Comparison of ENCODE assay signal across 1 cellular context in genomic region chr10:110524864-110525242, GRCh38.
TF ChIP-seq lines count a peak whose summit lies in the region.

No MANE protein-coding gene starts in this region.

TF ChIP-seq in HCT116, 20 proteins besides CTCF, POLR2A, EP300 and RAD21 (continued from another document):
- TF ChIP-seq, protein P1, sequence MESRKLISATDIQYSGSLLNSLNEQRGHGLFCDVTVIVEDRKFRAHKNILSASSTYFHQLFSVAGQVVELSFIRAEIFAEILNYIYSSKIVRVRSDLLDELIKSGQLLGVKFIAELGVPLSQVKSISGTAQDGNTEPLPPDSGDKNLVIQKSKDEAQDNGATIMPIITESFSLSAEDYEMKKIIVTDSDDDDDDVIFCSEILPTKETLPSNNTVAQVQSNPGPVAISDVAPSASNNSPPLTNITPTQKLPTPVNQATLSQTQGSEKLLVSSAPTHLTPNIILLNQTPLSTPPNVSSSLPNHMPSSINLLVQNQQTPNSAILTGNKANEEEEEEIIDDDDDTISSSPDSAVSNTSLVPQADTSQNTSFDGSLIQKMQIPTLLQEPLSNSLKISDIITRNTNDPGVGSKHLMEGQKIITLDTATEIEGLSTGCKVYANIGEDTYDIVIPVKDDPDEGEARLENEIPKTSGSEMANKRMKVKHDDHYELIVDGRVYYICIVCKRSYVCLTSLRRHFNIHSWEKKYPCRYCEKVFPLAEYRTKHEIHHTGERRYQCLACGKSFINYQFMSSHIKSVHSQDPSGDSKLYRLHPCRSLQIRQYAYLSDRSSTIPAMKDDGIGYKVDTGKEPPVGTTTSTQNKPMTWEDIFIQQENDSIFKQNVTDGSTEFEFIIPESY (IDR thresholded peaks at IDR 0.05; ENCODE audit: extremely low read depth, insufficient replicate concordance, low read length): no peak
